Comparison of ENCODE assay signal across 13 cellular contexts in the genomic region with DNA sequence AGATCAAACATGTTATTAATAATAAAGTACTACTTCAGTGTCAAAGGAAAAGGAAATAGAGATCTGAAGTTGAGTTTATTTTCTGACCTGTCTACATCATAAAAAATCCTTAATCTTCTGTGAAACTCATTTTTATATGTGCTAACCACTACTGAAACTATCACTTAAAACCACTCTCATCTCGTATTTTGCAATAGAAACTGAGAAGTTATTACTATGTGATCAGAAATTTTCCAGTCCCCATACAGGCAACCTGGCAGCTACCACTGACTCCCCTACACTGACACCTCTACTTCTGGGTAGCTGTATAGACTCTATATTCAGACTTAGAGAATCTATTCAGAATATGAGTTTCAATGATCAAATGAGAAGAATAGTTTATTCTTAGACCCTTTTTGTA. TPM values are rescaled to one million over a fixed set of nuclear protein-coding genes. Genes with fewer than 3 reads are reported as not detected.
A peak's percentile ranks its signal among the peaks of the same experiment; 100 is the strongest.
DNase-seq lines count a peak whose midpoint lies in the region; ATAC-seq, FAIRE-seq and TF ChIP-seq lines count a peak whose summit lies in the region.
"Had no signal": no experiment of that assay in that cellular context is flagged by ENCODE, and none has a peak within 500 bp of the region (broad histone marks: within the 10 kb centered on the region; RNA-seq: fewer than 3 reads in every experiment).

No MANE protein-coding gene starts in this region.

- peaks cover 60% of the 10 kb centered on the region for H3K4me1 ChIP-seq in OCI-LY3 (ENCODE audit: low read length)
- H3K4me1 ChIP-seq in pancreas, result no peaks in the 10 kb centered on the region
- H3K4me1 ChIP-seq in right lobe of liver, result no peaks in the 10 kb centered on the region

- ATAC-seq in GM18498 (IDR thresholded peaks at IDR 0.05; ENCODE audit: unreplicated experiment) (peak; percentile 91), GM19351 (IDR thresholded peaks at IDR 0.05; ENCODE audit: unreplicated experiment) (peak; percentile 94), HG02884 (IDR thresholded peaks at IDR 0.05; ENCODE audit: unreplicated experiment) (peak; percentile 84), esophagus mucosa (no peak), pancreas (no peak), right lobe of liver (no peak)
- ATAC-seq: Right ventricle myocardium inferior had no signal

- H3K4me3 ChIP-seq in OCI-LY3 (ENCODE audit: low read length) (peak overlapping the region; percentile 54), pancreas (no peak overlapping the region), right lobe of liver (no peak overlapping the region)

- WGBS in pancreas, 2 donors, result 77 to 80% methylated on average over 1 of the region's 1 CpG
- WGBS in right lobe of liver (ENCODE audit: insufficient coverage, low coverage, low lambda C conversion rate, missing lambda C conversion rate), result 73% methylated on average over 1 of the region's 1 CpG

- intact Hi-C loops in pancreas (cut with DNase I) (no loop called here), right lobe of liver (cut with DNase I) (no loop called here)

- TF ChIP-seq POLR2A in right lobe of liver (IDR thresholded peaks at IDR 0.05), result no peak

- H3K9ac ChIP-seq in OCI-LY3 (ENCODE audit: low read length), result no peak overlapping the region

- peak overlapping the region; percentile 54 for H3K4me2 ChIP-seq in OCI-LY3 (ENCODE audit: low read length)

- H2AFZ ChIP-seq in OCI-LY3 (ENCODE audit: low read depth, low read length), result no peak overlapping the region

- TF ChIP-seq CTCF in OCI-LY3 (IDR thresholded peaks at IDR 0.05; ENCODE audit: low read depth, low read length) (no peak), pancreas (IDR thresholded peaks at IDR 0.05) (no peak), right lobe of liver (IDR thresholded peaks at IDR 0.05) (no peak)

- H3K36me3 ChIP-seq in OCI-LY3 (replicated peaks; ENCODE audit: low read depth, low read length) (no peaks in the 10 kb centered on the region), pancreas (no peaks in the 10 kb centered on the region), right lobe of liver (no peaks in the 10 kb centered on the region)

- H3K27me3 ChIP-seq in OCI-LY3 (ENCODE audit: low read depth, low read length) (no peaks in the 10 kb centered on the region), pancreas (no peaks in the 10 kb centered on the region), right lobe of liver (peaks cover 0 to 4% of the 10 kb centered on the region in 2 donors)

- H4K20me1 ChIP-seq in OCI-LY3 (ENCODE audit: insufficient read depth, low read length), result 0 out of 2 replicates have a peak, but pooled peaks cover 3% of the 10 kb centered on the region

- H3K9me3 ChIP-seq in OCI-LY3 (ENCODE audit: insufficient read depth, low read length) (no peaks in the 10 kb centered on the region), pancreas (no peaks in the 10 kb centered on the region), right lobe of liver (no peaks in the 10 kb centered on the region)

- peak overlapping the region; percentile 44 for H3K27ac ChIP-seq in OCI-LY3 (ENCODE audit: low read length)
- H3K27ac ChIP-seq in pancreas, result no peak overlapping the region
- no peak overlapping the region for H3K27ac ChIP-seq in right lobe of liver

- DNase-seq in pancreas (no peak), right lobe of liver (no peak), NCI-H1417 (lab: John Stamatoyannopoulos, UW) (no peak)
- DNase-seq: Calu3, cortex of kidney, NCI-H1436 treated with DMSO at 0.1 percent for 48 hours had no signal

- peaks cover 54% of the 10 kb centered on the region for H3K79me2 ChIP-seq in OCI-LY3 (ENCODE audit: low read length)

- no peak for FAIRE-seq in pancreas (lab: Jason Lieb, UNC)
- FAIRE-seq: H1 had no signal

RNA-seq across cellular contexts. Expression of gene HDGFL3, which starts 8.3 kb away (rescaled TPM):
- total RNA-seq in esophagus mucosa (19.1 TPM), pancreas (10 to 100 TPM in 2 of 6 donors, 1 to 10 TPM in 4; 5.8 to 17.2 (median 7.9) TPM), right lobe of liver (1 to 10 TPM in 4 of 6 experiments, under 1 TPM in 2; 0.70 to 3.3 (median 1.7) TPM)
- polyA plus RNA-seq in pancreas, result 10 to 100 TPM in 1 of 2 donors, 1 to 10 TPM in 1; 3.0 to 10.5 TPM

Comparison
In these comparisons a context has a peak if more than half of its experiments do, and no peak if none do; other contexts are left out.
1. ATAC-seq: peak in GM18498 (single experiment), GM19351 (single experiment) and HG02884 (single experiment); none in esophagus mucosa (single experiment), pancreas (0 of 4) and right lobe of liver (0 of 4).